17 cellular contexts compared by ENCODE assay signal in the genomic region with DNA sequence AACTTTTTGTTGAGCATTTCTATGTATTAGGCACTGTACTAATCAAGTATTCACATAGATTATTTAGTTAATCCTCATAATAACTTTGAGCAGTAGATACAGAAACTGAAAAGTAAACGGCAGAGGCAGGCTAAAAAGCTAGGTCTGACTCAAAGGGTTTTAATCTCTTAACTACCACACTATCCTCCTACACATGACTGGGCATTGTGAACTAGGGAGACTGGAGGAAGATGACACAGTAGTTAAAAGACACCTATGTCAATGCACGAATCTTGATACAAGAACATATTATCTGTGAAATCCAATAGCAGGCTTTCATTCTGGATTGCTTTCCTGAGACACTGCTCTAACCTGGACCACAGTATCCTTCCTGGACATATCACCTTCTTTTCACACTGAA. TPM values are rescaled to one million over a fixed set of nuclear protein-coding genes. Genes with fewer than 3 reads are reported as not detected.
DNase-seq lines count a peak whose midpoint lies in the region; ATAC-seq lines count a peak whose summit lies in the region.
"Had no signal": no experiment of that assay in that cellular context is flagged by ENCODE, and none has a peak within 500 bp of the region (broad histone marks: within the 10 kb centered on the region; RNA-seq: fewer than 3 reads in every experiment).

No MANE protein-coding gene starts in this region.

- peak; percentile 67 for ATAC-seq in GM18867 (IDR thresholded peaks at IDR 0.05; ENCODE audit: unreplicated experiment)
- ATAC-seq in HG02759 (IDR thresholded peaks at IDR 0.05; ENCODE audit: unreplicated experiment), result peak; percentile 75
- peak; percentile 55 to 77 for ATAC-seq in natural killer cell treated with Interleukin-12 subunit alpha and Interleukin-12 subunit beta and Interleukin-15 and Interleukin-18, amount 100 ng/mL, for 72 hours
- ATAC-seq: SK-N-SH treated with all-trans-retinoic acid at 6 μM for 48 hours had no signal

- H3K27ac Mint-ChIP-seq in natural killer cell treated with Interleukin-12 subunit alpha and Interleukin-12 subunit beta and Interleukin-15 and Interleukin-18, amount 100 ng/mL, for 72 hours, result peak overlapping the region in 1 of 2 donors; percentile 22
- H3K27ac Mint-ChIP-seq: activated B cell treated with CpG ODN at 0.5 μM for 24 hours; activated T-helper 1 cell treated with anti-CD3 and anti-CD28 coated beads, Interleukin-12 subunit alpha, Interleukin-12 subunit beta, Interleukin-2, Interleukin-4 antibody, amounts not matched to agents 30 ng/mL and 10 ng/mL and 1 ng/mL, durations not matched to agents 14 hours and 24 hours and 36 hours had no signal

- H3K4me1 Mint-ChIP-seq in natural killer cell treated with Interleukin-12 subunit alpha and Interleukin-12 subunit beta and Interleukin-15 and Interleukin-18, amount 100 ng/mL, for 72 hours (ENCODE audit: low read depth in 2 of 2), result peaks cover 26 to 38% of the 10 kb centered on the region in 2 donors

- peaks cover 25% of the 10 kb centered on the region for H3K36me3 Mint-ChIP-seq in natural killer cell treated with Interleukin-12 subunit alpha and Interleukin-12 subunit beta and Interleukin-15 and Interleukin-18, amount 100 ng/mL, for 72 hours

- intact Hi-C loops in posterior vena cava (cut with DNase I), result no loop called here

- no peak overlapping the region for H3K4me3 Mint-ChIP-seq in natural killer cell treated with Interleukin-12 subunit alpha and Interleukin-12 subunit beta and Interleukin-15 and Interleukin-18, amount 100 ng/mL, for 72 hours
- H3K4me3 Mint-ChIP-seq: activated B cell treated with CpG ODN at 0.5 μM for 24 hours; activated T-helper 1 cell treated with anti-CD3 and anti-CD28 coated beads, Interleukin-12 subunit alpha, Interleukin-12 subunit beta, Interleukin-2, Interleukin-4 antibody, amounts not matched to agents 30 ng/mL and 10 ng/mL and 1 ng/mL, durations not matched to agents 14 hours and 24 hours and 36 hours; CD14-positive monocyte had no signal

- H3K27me3 Mint-ChIP-seq in natural killer cell treated with Interleukin-12 subunit alpha and Interleukin-12 subunit beta and Interleukin-15 and Interleukin-18, amount 100 ng/mL, for 72 hours, result no peaks in the 10 kb centered on the region
- H3K27me3 Mint-ChIP-seq: activated B cell treated with CpG ODN at 0.5 μM for 24 hours had no signal

- no peaks in the 10 kb centered on the region for H3K9me3 Mint-ChIP-seq in natural killer cell treated with Interleukin-12 subunit alpha and Interleukin-12 subunit beta and Interleukin-15 and Interleukin-18, amount 100 ng/mL, for 72 hours
- H3K9me3 Mint-ChIP-seq: activated B cell treated with CpG ODN at 0.5 μM for 24 hours; activated T-helper 1 cell treated with anti-CD3 and anti-CD28 coated beads, Interleukin-12 subunit alpha, Interleukin-12 subunit beta, Interleukin-2, Interleukin-4 antibody, amounts not matched to agents 30 ng/mL and 10 ng/mL and 1 ng/mL, durations not matched to agents 14 hours and 24 hours and 36 hours had no signal

- peak; percentile 15 for DNase-seq in RPMI7951 (ENCODE audit: low read depth)
- DNase-seq in natural killer cell treated with Interleukin-12 subunit alpha and Interleukin-12 subunit beta and Interleukin-15 and Interleukin-18, amount 100 ng/mL, for 72 hours (ENCODE audit: low spot score), result no peak
- DNase-seq in midbrain (lab: John Stamatoyannopoulos, UW), result no peak
- DNase-seq in effector CD4-positive, alpha-beta T cell, result no peak
- no peak for DNase-seq in posterior vena cava (ENCODE audit: low spot score)
- no peak for DNase-seq in occipital lobe (lab: John Stamatoyannopoulos, UW)
- DNase-seq: activated B cell treated with CpG ODN at 0.5 μM for 24 hours, cortex of kidney, EL, Kasumi-1, mammary epithelial cell, NCI-H2107 had no signal

RNA-seq across cellular contexts. Expression of a gene that starts 36.3 kb away (rescaled TPM):
- 70.3 and 84.6 TPM in 2 replicates for total RNA-seq in RPMI7951 (2014; rRNA removed; shearing (Covaris generic))
- total RNA-seq in natural killer cell treated with Interleukin-12 subunit alpha and Interleukin-12 subunit beta and Interleukin-15 and Interleukin-18, amount 100 ng/mL, for 72 hours, result 10 to 100 TPM; 30.5 to 35.0 TPM
- total RNA-seq in posterior vena cava (10 to 100 TPM; 26.7 to 33.7 TPM), occipital lobe (60.5 TPM)
